In the genomic region with DNA sequence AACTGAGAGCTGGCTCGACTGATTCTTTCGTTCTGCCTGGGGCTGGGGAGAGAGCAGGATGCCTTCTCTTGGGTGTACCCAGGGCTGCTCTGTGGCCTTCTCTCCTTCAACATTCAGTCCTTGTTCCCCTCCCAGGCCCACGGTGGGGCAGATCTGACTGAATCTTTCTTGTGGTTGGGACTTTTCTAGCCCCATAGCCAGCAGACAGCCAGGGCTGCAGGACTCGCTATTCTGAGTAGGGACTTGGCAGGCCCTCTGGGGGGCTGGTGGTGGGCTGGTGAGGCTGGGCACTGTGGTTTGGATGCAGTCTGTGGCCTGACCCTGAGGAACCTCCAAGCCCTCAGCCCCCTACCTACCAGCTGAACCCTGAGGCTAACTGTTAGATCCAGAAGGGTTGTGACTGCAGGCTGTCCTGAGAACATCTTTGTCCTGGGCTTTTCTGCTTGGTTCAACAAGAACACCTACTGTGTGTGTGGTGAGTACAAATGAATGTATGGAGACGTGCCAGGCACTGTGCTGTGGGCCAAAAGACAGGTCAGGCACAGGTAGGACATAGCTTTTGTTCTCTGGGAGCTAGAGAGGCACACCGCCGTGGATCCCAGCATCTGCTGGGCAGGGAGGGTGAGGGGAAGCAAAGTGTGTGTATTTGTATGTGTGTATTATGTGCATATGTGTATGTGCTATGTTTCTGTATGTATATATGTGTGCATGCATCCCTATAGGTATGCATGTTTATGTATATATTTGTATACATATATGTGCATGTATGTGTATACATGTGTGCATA, we compare ENCODE assay signal across 21 cellular contexts. TPM values are rescaled to one million over a fixed set of nuclear protein-coding genes. Genes with fewer than 3 reads are reported as not detected.
A peak's percentile ranks its signal among the peaks of the same experiment; 100 is the strongest.
DNase-seq lines count a peak whose midpoint lies in the region; ATAC-seq and TF ChIP-seq lines count a peak whose summit lies in the region.
"Had no signal": no experiment of that assay in that cellular context is flagged by ENCODE, and none has a peak within 500 bp of the region (broad histone marks: within the 10 kb centered on the region; RNA-seq: fewer than 3 reads in every experiment).

No MANE protein-coding gene starts in this region.

- H3K36me3 Mint-ChIP-seq in endothelial cell (ENCODE audit: low read depth, unreplicated experiment) = no peaks in the 10 kb centered on the region
- no peaks in the 10 kb centered on the region for H3K36me3 Mint-ChIP-seq in stimulated activated memory B cell treated with anti-CD40 and anti-IgM and Interleukin-4, amounts not matched to agents 10 μg/mL and 1 μg/mL and 100 μg/mL, for 72 hours

- H3K27ac Mint-ChIP-seq in endothelial cell (ENCODE audit: unreplicated experiment) = peak overlapping the region; percentile 75
- no peak overlapping the region for H3K27ac Mint-ChIP-seq in stimulated activated memory B cell treated with anti-CD40 and anti-IgM and Interleukin-4, amounts not matched to agents 10 μg/mL and 1 μg/mL and 100 μg/mL, for 72 hours
- H3K27ac Mint-ChIP-seq: dendritic cell treated with granulocyte-macrophage colony-stimulating factor and Interleukin-4, amounts not matched to agents 40 ng/mL and 50 ng/mL, for 4 days had no signal

- H3K4me1 Mint-ChIP-seq in endothelial cell (ENCODE audit: unreplicated experiment) = peaks cover 60% of the 10 kb centered on the region
- peaks cover 46% of the 10 kb centered on the region for H3K4me1 Mint-ChIP-seq in stimulated activated memory B cell treated with anti-CD40 and anti-IgM and Interleukin-4, amounts not matched to agents 10 μg/mL and 1 μg/mL and 100 μg/mL, for 72 hours

- peak; percentile 42 for ATAC-seq in stimulated activated memory B cell treated with anti-CD40 and anti-IgM and Interleukin-4, amounts not matched to agents 10 μg/mL and 1 μg/mL and 100 μg/mL, for 72 hours
- ATAC-seq: right cardiac atrium, upper lobe of right lung had no signal

- peaks cover 24% of the 10 kb centered on the region for H3K27me3 Mint-ChIP-seq in endothelial cell (ENCODE audit: unreplicated experiment)
- H3K27me3 Mint-ChIP-seq in stimulated activated memory B cell treated with anti-CD40 and anti-IgM and Interleukin-4, amounts not matched to agents 10 μg/mL and 1 μg/mL and 100 μg/mL, for 72 hours = no peaks in the 10 kb centered on the region

- TF ChIP-seq CTCF in NB4 (IDR thresholded peaks at IDR 0.05; ENCODE audit: low read depth, low read length) = no peak
- TF ChIP-seq CTCF in endothelial cell (IDR thresholded peaks at IDR 0.05; ENCODE audit: unreplicated experiment) = no peak

- peak overlapping the region; percentile 87 for H3K4me3 Mint-ChIP-seq in endothelial cell (ENCODE audit: unreplicated experiment)
- no peak overlapping the region for H3K4me3 Mint-ChIP-seq in stimulated activated memory B cell treated with anti-CD40 and anti-IgM and Interleukin-4, amounts not matched to agents 10 μg/mL and 1 μg/mL and 100 μg/mL, for 72 hours

- no peaks in the 10 kb centered on the region for H3K9me3 Mint-ChIP-seq in endothelial cell (ENCODE audit: unreplicated experiment)
- H3K9me3 Mint-ChIP-seq in stimulated activated memory B cell treated with anti-CD40 and anti-IgM and Interleukin-4, amounts not matched to agents 10 μg/mL and 1 μg/mL and 100 μg/mL, for 72 hours = no peaks in the 10 kb centered on the region
- H3K9me3 Mint-ChIP-seq: dendritic cell treated with granulocyte-macrophage colony-stimulating factor and Interleukin-4, amounts not matched to agents 40 ng/mL and 50 ng/mL, for 4 days had no signal

- TF ChIP-seq POLR2A in NB4 (IDR thresholded peaks at IDR 0.05; ENCODE audit: extremely low read depth, insufficient read length) = no peak

- peak; percentile 43 to 44 for DNase-seq in activated T-cell treated with anti-CD3 and anti-CD28 coated beads, Interleukin-2, amount 50 U/mL, for 48 hours
- no peak for DNase-seq in activated T-cell treated with anti-CD3 and anti-CD28 coated beads, Interleukin-2, amount 50 U/mL, for 1 hour
- peak; percentile 43 for DNase-seq in NB4 (ENCODE audit: low read depth)
- no peak for DNase-seq in endothelial cell (ENCODE audit: low spot score)
- DNase-seq in head of caudate nucleus = no peak
- DNase-seq in stimulated activated naive CD4-positive, alpha-beta T cell (lab: John Stamatoyannopoulos, UW) = no peak
- DNase-seq in midbrain (lab: John Stamatoyannopoulos, UW) = no peak
- DNase-seq: activated CD4-positive, CD25-positive, alpha-beta regulatory T cell treated with anti-CD3 and anti-CD28 coated beads, Interleukin-2, amount 50 U/mL, for 72 hours; activated T-cell treated with anti-CD3 and anti-CD28 coated beads for 4 hours; adrenal gland; mesendoderm; NCI-H187 treated with DMSO at 0.1 percent for 48 hours; nucleus accumbens; right cardiac atrium; SHP77; stimulated activated CD4-positive, alpha-beta T cell treated with anti-CD3 and anti-CD28 coated beads, Interleukin-15, amount 100 ng/mL, for 24 hours; stomach; upper lobe of right lung had no signal

- intact Hi-C loops in head of caudate nucleus (cut with DNase I) = no loop called here

- no peak overlapping the region for H3K4me3 ChIP-seq in NB4 (ENCODE audit: low read depth, low read length)
- H3K4me3 ChIP-seq: adrenal gland, stomach, upper lobe of right lung had no signal

RNA-seq across cellular contexts. Expression of a gene that starts 2.1 kb away (rescaled TPM):
- 166 TPM for total RNA-seq in endothelial cell (ENCODE audit: unreplicated experiment)

RNA-seq across cellular contexts. Expression of a gene that starts 35.0 kb away (rescaled TPM):
- 1.5 TPM for total RNA-seq in endothelial cell (ENCODE audit: unreplicated experiment)
- total RNA-seq: adrenal gland, NCI-H460, right cardiac atrium, stomach, upper lobe of right lung had no signal

Comparison
In these comparisons a context has a peak if more than half of its experiments do, and no peak if none do; other contexts are left out.
1. DNase-seq: peak in activated T-cell treated with anti-CD3 and anti-CD28 coated beads, Interleukin-2, amount 50 U/mL, for 48 hours (2 of 2) and NB4 (single experiment); none in activated T-cell treated with anti-CD3 and anti-CD28 coated beads, Interleukin-2, amount 50 U/mL, for 1 hour (single experiment), endothelial cell (single experiment), head of caudate nucleus (0 of 42), stimulated activated naive CD4-positive, alpha-beta T cell (0 of 6) and midbrain (single experiment).